1 cellular context compared by ENCODE assay signal in the genomic region with DNA sequence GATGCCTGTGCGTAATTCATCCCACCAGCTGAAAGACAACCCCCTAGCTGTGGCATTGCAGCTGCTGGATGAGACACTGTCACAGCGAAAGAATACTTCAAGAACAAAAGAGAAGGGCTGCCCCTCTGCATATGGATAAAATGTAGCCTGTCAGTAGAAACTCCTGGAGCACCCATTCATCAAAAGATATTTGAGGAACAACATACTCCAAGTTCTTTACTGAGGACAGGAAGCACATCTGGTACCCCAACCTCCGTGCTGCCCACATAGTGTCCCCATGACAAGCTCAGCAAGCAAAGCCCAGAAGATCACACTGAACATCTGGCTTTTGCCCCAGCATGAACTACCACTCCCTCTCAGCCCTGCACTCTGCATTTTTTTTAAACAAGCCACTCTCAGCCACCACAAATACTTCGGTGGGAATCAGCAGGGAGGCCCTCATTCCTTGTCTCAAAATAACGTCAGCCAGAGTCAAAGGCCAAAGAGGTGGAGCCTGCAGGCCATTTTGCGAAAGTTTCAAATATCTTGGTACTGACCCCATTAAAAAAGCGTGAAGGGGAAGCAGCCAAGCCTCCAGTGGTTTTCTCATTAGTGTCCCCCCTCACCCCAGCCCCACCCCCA.
TF ChIP-seq lines count a peak whose summit lies in the region.

No MANE protein-coding gene starts in this region.

TF ChIP-seq in HepG2, 621 proteins besides CTCF, POLR2A, EP300 and RAD21 (continued from another document and continues in another):
- TF ChIP-seq, protein P1, sequence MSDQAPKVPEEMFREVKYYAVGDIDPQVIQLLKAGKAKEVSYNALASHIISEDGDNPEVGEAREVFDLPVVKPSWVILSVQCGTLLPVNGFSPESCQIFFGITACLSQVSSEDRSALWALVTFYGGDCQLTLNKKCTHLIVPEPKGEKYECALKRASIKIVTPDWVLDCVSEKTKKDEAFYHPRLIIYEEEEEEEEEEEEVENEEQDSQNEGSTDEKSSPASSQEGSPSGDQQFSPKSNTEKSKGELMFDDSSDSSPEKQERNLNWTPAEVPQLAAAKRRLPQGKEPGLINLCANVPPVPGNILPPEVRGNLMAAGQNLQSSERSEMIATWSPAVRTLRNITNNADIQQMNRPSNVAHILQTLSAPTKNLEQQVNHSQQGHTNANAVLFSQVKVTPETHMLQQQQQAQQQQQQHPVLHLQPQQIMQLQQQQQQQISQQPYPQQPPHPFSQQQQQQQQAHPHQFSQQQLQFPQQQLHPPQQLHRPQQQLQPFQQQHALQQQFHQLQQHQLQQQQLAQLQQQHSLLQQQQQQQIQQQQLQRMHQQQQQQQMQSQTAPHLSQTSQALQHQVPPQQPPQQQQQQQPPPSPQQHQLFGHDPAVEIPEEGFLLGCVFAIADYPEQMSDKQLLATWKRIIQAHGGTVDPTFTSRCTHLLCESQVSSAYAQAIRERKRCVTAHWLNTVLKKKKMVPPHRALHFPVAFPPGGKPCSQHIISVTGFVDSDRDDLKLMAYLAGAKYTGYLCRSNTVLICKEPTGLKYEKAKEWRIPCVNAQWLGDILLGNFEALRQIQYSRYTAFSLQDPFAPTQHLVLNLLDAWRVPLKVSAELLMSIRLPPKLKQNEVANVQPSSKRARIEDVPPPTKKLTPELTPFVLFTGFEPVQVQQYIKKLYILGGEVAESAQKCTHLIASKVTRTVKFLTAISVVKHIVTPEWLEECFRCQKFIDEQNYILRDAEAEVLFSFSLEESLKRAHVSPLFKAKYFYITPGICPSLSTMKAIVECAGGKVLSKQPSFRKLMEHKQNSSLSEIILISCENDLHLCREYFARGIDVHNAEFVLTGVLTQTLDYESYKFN (CRISPR knock-in tag; conservative IDR thresholded peaks at IDR 0.05): peak; percentile 30; the same call in 1 of the 2 replicates
- TF ChIP-seq XRCC5 (optimal IDR thresholded peaks at IDR 0.05; ENCODE audit: low read length): peak; percentile 34
- no peak for TF ChIP-seq NPAS2 (CRISPR knock-in tag; IDR thresholded peaks at IDR 0.05; ENCODE audit: borderline replicate concordance)
- no peak for TF ChIP-seq NONO (IDR thresholded peaks at IDR 0.05)
- TF ChIP-seq NONO (CRISPR knock-in tag; conservative IDR thresholded peaks at IDR 0.05): peak; percentile 29; the same call in 1 of the 2 replicates
- TF ChIP-seq, protein P2, sequence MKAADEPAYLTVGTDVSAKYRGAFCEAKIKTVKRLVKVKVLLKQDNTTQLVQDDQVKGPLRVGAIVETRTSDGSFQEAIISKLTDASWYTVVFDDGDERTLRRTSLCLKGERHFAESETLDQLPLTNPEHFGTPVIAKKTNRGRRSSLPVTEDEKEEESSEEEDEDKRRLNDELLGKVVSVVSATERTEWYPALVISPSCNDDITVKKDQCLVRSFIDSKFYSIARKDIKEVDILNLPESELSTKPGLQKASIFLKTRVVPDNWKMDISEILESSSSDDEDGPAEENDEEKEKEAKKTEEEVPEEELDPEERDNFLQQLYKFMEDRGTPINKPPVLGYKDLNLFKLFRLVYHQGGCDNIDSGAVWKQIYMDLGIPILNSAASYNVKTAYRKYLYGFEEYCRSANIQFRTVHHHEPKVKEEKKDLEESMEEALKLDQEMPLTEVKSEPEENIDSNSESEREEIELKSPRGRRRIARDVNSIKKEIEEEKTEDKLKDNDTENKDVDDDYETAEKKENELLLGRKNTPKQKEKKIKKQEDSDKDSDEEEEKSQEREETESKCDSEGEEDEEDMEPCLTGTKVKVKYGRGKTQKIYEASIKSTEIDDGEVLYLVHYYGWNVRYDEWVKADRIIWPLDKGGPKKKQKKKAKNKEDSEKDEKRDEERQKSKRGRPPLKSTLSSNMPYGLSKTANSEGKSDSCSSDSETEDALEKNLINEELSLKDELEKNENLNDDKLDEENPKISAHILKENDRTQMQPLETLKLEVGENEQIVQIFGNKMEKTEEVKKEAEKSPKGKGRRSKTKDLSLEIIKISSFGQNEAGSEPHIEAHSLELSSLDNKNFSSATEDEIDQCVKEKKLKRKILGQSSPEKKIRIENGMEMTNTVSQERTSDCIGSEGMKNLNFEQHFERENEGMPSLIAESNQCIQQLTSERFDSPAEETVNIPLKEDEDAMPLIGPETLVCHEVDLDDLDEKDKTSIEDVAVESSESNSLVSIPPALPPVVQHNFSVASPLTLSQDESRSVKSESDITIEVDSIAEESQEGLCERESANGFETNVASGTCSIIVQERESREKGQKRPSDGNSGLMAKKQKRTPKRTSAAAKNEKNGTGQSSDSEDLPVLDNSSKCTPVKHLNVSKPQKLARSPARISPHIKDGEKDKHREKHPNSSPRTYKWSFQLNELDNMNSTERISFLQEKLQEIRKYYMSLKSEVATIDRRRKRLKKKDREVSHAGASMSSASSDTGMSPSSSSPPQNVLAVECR (CRISPR knock-in tag; IDR thresholded peaks at IDR 0.05; ENCODE audit: borderline replicate concordance): peak; percentile 52; the same call in 1 of the 2 replicates
- TF ChIP-seq, protein P3, sequence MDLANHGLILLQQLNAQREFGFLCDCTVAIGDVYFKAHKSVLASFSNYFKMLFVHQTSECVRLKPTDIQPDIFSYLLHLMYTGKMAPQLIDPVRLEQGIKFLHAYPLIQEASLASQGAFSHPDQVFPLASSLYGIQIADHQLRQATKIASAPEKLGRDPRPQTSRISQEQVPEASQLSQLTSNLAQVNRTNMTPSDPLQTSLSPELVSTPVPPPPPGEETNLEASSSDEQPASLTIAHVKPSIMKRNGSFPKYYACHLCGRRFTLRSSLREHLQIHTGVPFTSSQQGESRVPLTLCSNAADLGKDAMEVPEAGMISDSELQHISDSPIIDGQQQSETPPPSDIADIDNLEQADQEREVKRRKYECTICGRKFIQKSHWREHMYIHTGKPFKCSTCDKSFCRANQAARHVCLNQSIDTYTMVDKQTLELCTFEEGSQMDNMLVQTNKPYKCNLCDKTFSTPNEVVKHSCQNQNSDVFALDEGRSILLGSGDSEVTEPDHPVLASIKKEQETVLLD (CRISPR knock-in tag; IDR thresholded peaks at IDR 0.05; ENCODE audit: low read depth): 0 out of 2 replicates have a peak, but pooled peaks have one; percentile 21
- TF ChIP-seq MIER2 (CRISPR knock-in tag; IDR thresholded peaks at IDR 0.05): no peak
- TF ChIP-seq HOXA7 (CRISPR knock-in tag; IDR thresholded peaks at IDR 0.05): peak; percentile 68; the same call in 1 of the 2 replicates
- TF ChIP-seq, protein P4, sequence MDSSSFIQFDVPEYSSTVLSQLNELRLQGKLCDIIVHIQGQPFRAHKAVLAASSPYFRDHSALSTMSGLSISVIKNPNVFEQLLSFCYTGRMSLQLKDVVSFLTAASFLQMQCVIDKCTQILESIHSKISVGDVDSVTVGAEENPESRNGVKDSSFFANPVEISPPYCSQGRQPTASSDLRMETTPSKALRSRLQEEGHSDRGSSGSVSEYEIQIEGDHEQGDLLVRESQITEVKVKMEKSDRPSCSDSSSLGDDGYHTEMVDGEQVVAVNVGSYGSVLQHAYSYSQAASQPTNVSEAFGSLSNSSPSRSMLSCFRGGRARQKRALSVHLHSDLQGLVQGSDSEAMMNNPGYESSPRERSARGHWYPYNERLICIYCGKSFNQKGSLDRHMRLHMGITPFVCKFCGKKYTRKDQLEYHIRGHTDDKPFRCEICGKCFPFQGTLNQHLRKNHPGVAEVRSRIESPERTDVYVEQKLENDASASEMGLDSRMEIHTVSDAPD (CRISPR knock-in tag; IDR thresholded peaks at IDR 0.05): no peak
- TF ChIP-seq, protein P5, sequence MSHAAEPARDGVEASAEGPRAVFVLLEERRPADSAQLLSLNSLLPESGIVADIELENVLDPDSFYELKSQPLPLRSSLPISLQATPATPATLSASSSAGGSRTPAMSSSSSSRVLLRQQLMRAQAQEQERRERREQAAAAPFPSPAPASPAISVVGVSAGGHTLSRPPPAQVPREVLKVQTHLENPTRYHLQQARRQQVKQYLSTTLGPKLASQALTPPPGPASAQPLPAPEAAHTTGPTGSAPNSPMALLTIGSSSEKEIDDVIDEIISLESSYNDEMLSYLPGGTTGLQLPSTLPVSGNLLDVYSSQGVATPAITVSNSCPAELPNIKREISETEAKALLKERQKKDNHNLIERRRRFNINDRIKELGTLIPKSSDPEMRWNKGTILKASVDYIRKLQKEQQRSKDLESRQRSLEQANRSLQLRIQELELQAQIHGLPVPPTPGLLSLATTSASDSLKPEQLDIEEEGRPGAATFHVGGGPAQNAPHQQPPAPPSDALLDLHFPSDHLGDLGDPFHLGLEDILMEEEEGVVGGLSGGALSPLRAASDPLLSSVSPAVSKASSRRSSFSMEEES (CRISPR knock-in tag; IDR thresholded peaks at IDR 0.05): no peak
- TF ChIP-seq HOXA3 (CRISPR knock-in tag; IDR thresholded peaks at IDR 0.05): peak; percentile 74; the same call in 1 of the 2 replicates
- no peak for TF ChIP-seq RCOR2 (CRISPR knock-in tag; IDR thresholded peaks at IDR 0.05)
- no peak for TF ChIP-seq ZNF20 (CRISPR knock-in tag; IDR thresholded peaks at IDR 0.05)
- TF ChIP-seq, protein P6, sequence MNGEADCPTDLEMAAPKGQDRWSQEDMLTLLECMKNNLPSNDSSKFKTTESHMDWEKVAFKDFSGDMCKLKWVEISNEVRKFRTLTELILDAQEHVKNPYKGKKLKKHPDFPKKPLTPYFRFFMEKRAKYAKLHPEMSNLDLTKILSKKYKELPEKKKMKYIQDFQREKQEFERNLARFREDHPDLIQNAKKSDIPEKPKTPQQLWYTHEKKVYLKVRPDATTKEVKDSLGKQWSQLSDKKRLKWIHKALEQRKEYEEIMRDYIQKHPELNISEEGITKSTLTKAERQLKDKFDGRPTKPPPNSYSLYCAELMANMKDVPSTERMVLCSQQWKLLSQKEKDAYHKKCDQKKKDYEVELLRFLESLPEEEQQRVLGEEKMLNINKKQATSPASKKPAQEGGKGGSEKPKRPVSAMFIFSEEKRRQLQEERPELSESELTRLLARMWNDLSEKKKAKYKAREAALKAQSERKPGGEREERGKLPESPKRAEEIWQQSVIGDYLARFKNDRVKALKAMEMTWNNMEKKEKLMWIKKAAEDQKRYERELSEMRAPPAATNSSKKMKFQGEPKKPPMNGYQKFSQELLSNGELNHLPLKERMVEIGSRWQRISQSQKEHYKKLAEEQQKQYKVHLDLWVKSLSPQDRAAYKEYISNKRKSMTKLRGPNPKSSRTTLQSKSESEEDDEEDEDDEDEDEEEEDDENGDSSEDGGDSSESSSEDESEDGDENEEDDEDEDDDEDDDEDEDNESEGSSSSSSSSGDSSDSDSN (CRISPR knock-in tag; IDR thresholded peaks at IDR 0.05): no peak
- no peak for TF ChIP-seq ZMYM3 (CRISPR knock-in tag; IDR thresholded peaks at IDR 0.05)
- TF ChIP-seq EHMT2 (IDR thresholded peaks at IDR 0.05; ENCODE audit: borderline replicate concordance, low read depth, low read length): no peak
- TF ChIP-seq HIVEP1 (CRISPR knock-in tag; IDR thresholded peaks at IDR 0.05): no peak
- no peak for TF ChIP-seq GATA4 (IDR thresholded peaks at IDR 0.05; ENCODE audit: borderline replicate concordance, low read depth)
- TF ChIP-seq, protein P7, sequence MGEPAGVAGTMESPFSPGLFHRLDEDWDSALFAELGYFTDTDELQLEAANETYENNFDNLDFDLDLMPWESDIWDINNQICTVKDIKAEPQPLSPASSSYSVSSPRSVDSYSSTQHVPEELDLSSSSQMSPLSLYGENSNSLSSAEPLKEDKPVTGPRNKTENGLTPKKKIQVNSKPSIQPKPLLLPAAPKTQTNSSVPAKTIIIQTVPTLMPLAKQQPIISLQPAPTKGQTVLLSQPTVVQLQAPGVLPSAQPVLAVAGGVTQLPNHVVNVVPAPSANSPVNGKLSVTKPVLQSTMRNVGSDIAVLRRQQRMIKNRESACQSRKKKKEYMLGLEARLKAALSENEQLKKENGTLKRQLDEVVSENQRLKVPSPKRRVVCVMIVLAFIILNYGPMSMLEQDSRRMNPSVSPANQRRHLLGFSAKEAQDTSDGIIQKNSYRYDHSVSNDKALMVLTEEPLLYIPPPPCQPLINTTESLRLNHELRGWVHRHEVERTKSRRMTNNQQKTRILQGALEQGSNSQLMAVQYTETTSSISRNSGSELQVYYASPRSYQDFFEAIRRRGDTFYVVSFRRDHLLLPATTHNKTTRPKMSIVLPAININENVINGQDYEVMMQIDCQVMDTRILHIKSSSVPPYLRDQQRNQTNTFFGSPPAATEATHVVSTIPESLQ (CRISPR knock-in tag; conservative IDR thresholded peaks at IDR 0.05): no peak
- TF ChIP-seq ZNF430 (CRISPR knock-in tag; IDR thresholded peaks at IDR 0.05): peak; percentile 57; the same call in 1 of the 2 replicates
- no peak for TF ChIP-seq HNRNPH1 (optimal IDR thresholded peaks at IDR 0.05; ENCODE audit: low read depth, low read length)
- TF ChIP-seq MYC (CRISPR knock-in tag; IDR thresholded peaks at IDR 0.05; ENCODE audit: borderline replicate concordance): no peak
- peak; percentile 74 for TF ChIP-seq ZNF605 (CRISPR knock-in tag; IDR thresholded peaks at IDR 0.05)
- peak; percentile 70 for TF ChIP-seq SAP130 (CRISPR knock-in tag; IDR thresholded peaks at IDR 0.05; ENCODE audit: low read depth)
- 0 out of 2 replicates have a peak, but pooled peaks have one; percentile 45 for TF ChIP-seq ATF1 (CRISPR knock-in tag; IDR thresholded peaks at IDR 0.05)
- peak; percentile 24; the same call in 1 of the 2 replicates for TF ChIP-seq ZFX (CRISPR knock-in tag; IDR thresholded peaks at IDR 0.05; ENCODE audit: low read depth)
- no peak for TF ChIP-seq ZNF891 (CRISPR knock-in tag; IDR thresholded peaks at IDR 0.05)
- TF ChIP-seq ZNF850 (CRISPR knock-in tag; conservative IDR thresholded peaks at IDR 0.05): no peak
- no peak for TF ChIP-seq ZFYVE20 (CRISPR knock-in tag; IDR thresholded peaks at IDR 0.05; ENCODE audit: borderline replicate concordance, low read depth)
- 0 out of 4 replicates have a peak, but pooled peaks of 1 of the 2 experiments have one; percentile 11 for TF ChIP-seq NR2F1 (CRISPR knock-in tag; IDR thresholded peaks at IDR 0.05)
- TF ChIP-seq SMYD3 (CRISPR knock-in tag; IDR thresholded peaks at IDR 0.05): 0 out of 2 replicates have a peak, but pooled peaks have one; percentile 38
- TF ChIP-seq KLF16 (CRISPR knock-in tag; IDR thresholded peaks at IDR 0.05): no peak
- no peak for TF ChIP-seq ATAD3A (CRISPR knock-in tag; IDR thresholded peaks at IDR 0.05)
- TF ChIP-seq ZMAT3 (CRISPR knock-in tag; conservative IDR thresholded peaks at IDR 0.05): 0 out of 2 replicates have a peak, but pooled peaks have one; percentile 4
- TF ChIP-seq, protein P8, sequence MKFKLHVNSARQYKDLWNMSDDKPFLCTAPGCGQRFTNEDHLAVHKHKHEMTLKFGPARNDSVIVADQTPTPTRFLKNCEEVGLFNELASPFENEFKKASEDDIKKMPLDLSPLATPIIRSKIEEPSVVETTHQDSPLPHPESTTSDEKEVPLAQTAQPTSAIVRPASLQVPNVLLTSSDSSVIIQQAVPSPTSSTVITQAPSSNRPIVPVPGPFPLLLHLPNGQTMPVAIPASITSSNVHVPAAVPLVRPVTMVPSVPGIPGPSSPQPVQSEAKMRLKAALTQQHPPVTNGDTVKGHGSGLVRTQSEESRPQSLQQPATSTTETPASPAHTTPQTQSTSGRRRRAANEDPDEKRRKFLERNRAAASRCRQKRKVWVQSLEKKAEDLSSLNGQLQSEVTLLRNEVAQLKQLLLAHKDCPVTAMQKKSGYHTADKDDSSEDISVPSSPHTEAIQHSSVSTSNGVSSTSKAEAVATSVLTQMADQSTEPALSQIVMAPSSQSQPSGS (CRISPR knock-in tag; IDR thresholded peaks at IDR 0.05): peak; percentile 33; the same call in 1 of the 2 replicates
- no peak for TF ChIP-seq ZNF567 (CRISPR knock-in tag; IDR thresholded peaks at IDR 0.05; ENCODE audit: borderline replicate concordance)
- TF ChIP-seq BCL6 (CRISPR knock-in tag; IDR thresholded peaks at IDR 0.05): peak; percentile 12; the same call in 1 of the 2 replicates
- TF ChIP-seq CCAR2 (optimal IDR thresholded peaks at IDR 0.05; ENCODE audit: low read depth, low read length): no peak
- no peak for TF ChIP-seq DPF2 (CRISPR knock-in tag; IDR thresholded peaks at IDR 0.05; ENCODE audit: borderline replicate concordance, low read depth)
- TF ChIP-seq JUN (CRISPR knock-in tag; IDR thresholded peaks at IDR 0.05): no peak
- TF ChIP-seq ZNF17 (CRISPR knock-in tag; IDR thresholded peaks at IDR 0.05): no peak
- TF ChIP-seq SSRP1 (CRISPR knock-in tag; IDR thresholded peaks at IDR 0.05): no peak
- TF ChIP-seq BHLHE40 (IDR thresholded peaks at IDR 0.05; ENCODE audit: low read length): no peak
- TF ChIP-seq FOXP1 (IDR thresholded peaks at IDR 0.05): no peak
- TF ChIP-seq FOXP1 (CRISPR knock-in tag; IDR thresholded peaks at IDR 0.05): no peak
